Comparison of ENCODE assay signal across 18 cellular contexts in genomic region chr22:25091449-25091848, GRCh38.
A peak's percentile ranks its signal among the peaks of the same experiment; 100 is the strongest.
DNase-seq lines count a peak whose midpoint lies in the region; ATAC-seq and TF ChIP-seq lines count a peak whose summit lies in the region.
"Had no signal": no experiment of that assay in that cellular context is flagged by ENCODE, and none has a peak within 500 bp of the region (broad histone marks: within the 10 kb centered on the region; RNA-seq: fewer than 3 reads in every experiment).

No MANE protein-coding gene starts in this region.

- no peak overlapping the region for H4K91ac ChIP-seq in trophoblast cell (ENCODE audit: low read depth, low read length)

- H3K27me3 ChIP-seq in CD4-positive, alpha-beta T cell (ENCODE audit: control insufficient read depth, insufficient read depth, low read length), result no peaks in the 10 kb centered on the region
- no peaks in the 10 kb centered on the region for H3K27me3 ChIP-seq in trophoblast cell (ENCODE audit: insufficient read depth, low read length)
- H3K27me3 ChIP-seq: BE2C had no signal

- H3K4me1 ChIP-seq in trophoblast cell (ENCODE audit: control insufficient read depth in 1 of 2, insufficient read depth in 2 of 2, low read length in 2 of 2), result peaks cover 0 to 6% of the 10 kb centered on the region in 2 experiments

- H3K4ac ChIP-seq in trophoblast cell (ENCODE audit: low read depth, low read length), result no peak overlapping the region

- H4K8ac ChIP-seq in trophoblast cell (ENCODE audit: low read depth, low read length), result no peak overlapping the region

- intact Hi-C loops in CD4-positive, alpha-beta T cell (cut with DNase I, micrococcal nuclease), result no loop called here

- no peak overlapping the region for H2AFZ ChIP-seq in trophoblast cell (ENCODE audit: insufficient read depth, low read length, poor library complexity)

- H3K36me3 Mint-ChIP-seq in CD4-positive, alpha-beta T cell (ENCODE audit: low read depth), result peaks cover 3% of the 10 kb centered on the region

- peak; percentile 85 for ATAC-seq in CD4-positive, alpha-beta T cell (ENCODE audit: poor library complexity)
- ATAC-seq in HG03175 (IDR thresholded peaks at IDR 0.05; ENCODE audit: unreplicated experiment) (no peak), GM21447 (IDR thresholded peaks at IDR 0.05; ENCODE audit: unreplicated experiment) (no peak)

- H3K79me1 ChIP-seq in trophoblast cell (ENCODE audit: low read length), result no peaks in the 10 kb centered on the region

- H3K4me3 ChIP-seq in epithelial cell of esophagus (ENCODE audit: low read length) (no peak overlapping the region), trophoblast cell (ENCODE audit: low read depth, low read length) (no peak overlapping the region)

- no peak overlapping the region for H3K9ac ChIP-seq in trophoblast cell (ENCODE audit: low read length)

- no peak overlapping the region for H3K18ac ChIP-seq in trophoblast cell (ENCODE audit: low read length)

- H3K79me2 ChIP-seq in trophoblast cell (ENCODE audit: control insufficient read depth, insufficient read depth, low read length, poor library complexity), result no peaks in the 10 kb centered on the region

- H3K14ac ChIP-seq in trophoblast cell (ENCODE audit: low read length), result no peak overlapping the region

- H3K27ac ChIP-seq in CD4-positive, alpha-beta T cell (ENCODE audit: low read depth, low read length), result no peak overlapping the region
- H3K27ac ChIP-seq in angular gyrus (ENCODE audit: low read depth, low read length) (peak overlapping the region; percentile 91), trophoblast cell (ENCODE audit: low read depth, low read length) (no peak overlapping the region)

- TF ChIP-seq CTCF in CD4-positive, alpha-beta T cell (IDR thresholded peaks at IDR 0.05), result no peak
- TF ChIP-seq CTCF in epithelial cell of esophagus (IDR thresholded peaks at IDR 0.05; ENCODE audit: insufficient read depth, low read depth, low read length, missing control alignments), result no peak

- no peak overlapping the region for H2BK5ac ChIP-seq in trophoblast cell (ENCODE audit: low read depth, low read length, poor library complexity)

- H3K4me1 Mint-ChIP-seq in CD4-positive, alpha-beta T cell (ENCODE audit: low read depth), result peaks cover 21% of the 10 kb centered on the region

- no peak overlapping the region for H2AK5ac ChIP-seq in trophoblast cell (ENCODE audit: low read length)

- no peak overlapping the region for H3K4me2 ChIP-seq in trophoblast cell (ENCODE audit: low read length)

- no peaks in the 10 kb centered on the region for H3K9me3 ChIP-seq in CD4-positive, alpha-beta T cell (ENCODE audit: control insufficient read depth, low read length)
- peaks cover 1% of the 10 kb centered on the region for H3K9me3 ChIP-seq in trophoblast cell (ENCODE audit: insufficient read depth, low read depth, low read length)
- H3K9me3 ChIP-seq: BE2C had no signal

- H3K23ac ChIP-seq in trophoblast cell (ENCODE audit: low read length), result no peak overlapping the region

- no peak overlapping the region for H4K12ac ChIP-seq in trophoblast cell (ENCODE audit: low read depth, low read length)

- H2BK12ac ChIP-seq in trophoblast cell (ENCODE audit: low read length), result no peak overlapping the region

- WGBS in trophoblast cell (ENCODE audit: extremely low coverage, insufficient coverage, insufficient read length), result no CpG with 5 or more reads among the region's 10 CpGs

- H3K27me3 Mint-ChIP-seq in CD4-positive, alpha-beta T cell, result no peaks in the 10 kb centered on the region

- CTCF ChIA-PET in CD4-positive, alpha-beta T cell (lab: Charles Lee), result no interaction called here

- peak overlapping the region; percentile 33 for H3K27ac Mint-ChIP-seq in CD4-positive, alpha-beta T cell
- H3K27ac Mint-ChIP-seq: HFFc6 had no signal

- H3K4me3 Mint-ChIP-seq in CD4-positive, alpha-beta T cell, result no peak overlapping the region
- H3K4me3 Mint-ChIP-seq: CD8-positive, alpha-beta memory T cell; HFFc6 had no signal

- no peak overlapping the region for H2BK120ac ChIP-seq in trophoblast cell (ENCODE audit: insufficient read depth, low read length, poor library complexity)

- no peaks in the 10 kb centered on the region for H3K9me3 Mint-ChIP-seq in CD4-positive, alpha-beta T cell
- H3K9me3 Mint-ChIP-seq: CD8-positive, alpha-beta memory T cell had no signal

- H3K36me3 ChIP-seq in trophoblast cell (ENCODE audit: control insufficient read depth in 1 of 2, insufficient read depth in 2 of 2, low read length in 2 of 2), result no peaks in the 10 kb centered on the region
- H3K36me3 ChIP-seq: BE2C had no signal

- POLR2A ChIA-PET in CD4-positive, alpha-beta T cell (lab: Charles Lee), result no interaction called here

- DNase-seq in CD4-positive, alpha-beta T cell, result no peak
- DNase-seq in epithelial cell of esophagus (ENCODE audit: low read depth), result peak; percentile 48
- peak; percentile 82 to 99 for DNase-seq in trophoblast cell
- DNase-seq in NCI-H1436 (lab: John Stamatoyannopoulos, UW), result no peak
- DNase-seq: ACHN; BE2C; CD8-positive, alpha-beta memory T cell; DND-41; GDM1; GOT3; HFFc6; NCI-H1417; NCI-H2029; NCI-H524; SHP77 had no signal

Comparison
In these comparisons a context has a peak if more than half of its experiments do, and no peak if none do; other contexts are left out.
1. DNase-seq: peak in epithelial cell of esophagus (single experiment) and trophoblast cell (2 of 2); none in CD4-positive, alpha-beta T cell (0 of 10) and NCI-H1436 (single experiment).